8 cellular contexts compared by ENCODE assay signal in genomic region chr15:92625297-92625980, GRCh38. TPM values are rescaled to one million over a fixed set of nuclear protein-coding genes. Genes with fewer than 3 reads are reported as not detected.
DNase-seq lines count a peak whose midpoint lies in the region; ATAC-seq and TF ChIP-seq lines count a peak whose summit lies in the region.

No MANE protein-coding gene starts in this region.

- TF ChIP-seq CTCF in GM12873 (IDR thresholded peaks at IDR 0.05; ENCODE audit: insufficient read depth, low read depth, low read length, missing control alignments) (peak; percentile 7), upper lobe of right lung (IDR thresholded peaks at IDR 0.05) (no peak)

- DNase-seq in MG63 (peak; percentile 28), fibroblast of the conjunctiva (ENCODE audit: low read depth) (peak; percentile 16), upper lobe of right lung (no peak), NCI-H2107 treated with DMSO at 0.1 percent for 48 hours (lab: John Stamatoyannopoulos, UW; ENCODE audit: unreplicated experiment) (no peak), NCI-H1417 treated with DMSO at 0.1 percent for 48 hours (lab: John Stamatoyannopoulos, UW) (no peak), NCI-H2227 (lab: John Stamatoyannopoulos, UW; ENCODE audit: unreplicated experiment) (no peak)

- H3K27me3 ChIP-seq in MG63 (no peaks in the 10 kb centered on the region), upper lobe of right lung (no peaks in the 10 kb centered on the region)

- peaks cover 8% of the 10 kb centered on the region for H3K4me1 ChIP-seq in upper lobe of right lung

- H3K9me3 ChIP-seq in MG63: no peaks in the 10 kb centered on the region
- no peaks in the 10 kb centered on the region for H3K9me3 ChIP-seq in upper lobe of right lung

- intact Hi-C loops in upper lobe of right lung (cut with DNase I): no loop called here

- peak; percentile 79 for ATAC-seq in GM21515 (IDR thresholded peaks at IDR 0.05; ENCODE audit: unreplicated experiment)
- no peak for ATAC-seq in upper lobe of right lung

- no peaks in the 10 kb centered on the region; the same call in 1 of the 2 replicates for H3K36me3 ChIP-seq in MG63
- H3K36me3 ChIP-seq in upper lobe of right lung: peaks cover 12% of the 10 kb centered on the region

- H3K4me3 ChIP-seq in MG63 (no peak overlapping the region), upper lobe of right lung (no peak overlapping the region)

- no peak overlapping the region for H3K27ac ChIP-seq in upper lobe of right lung

RNA-seq across cellular contexts. Expression of gene FAM174B, which starts 30.1 kb away (rescaled TPM):
- 3.0 and 5.5 TPM in 2 replicates for total RNA-seq in MG63 (2014; rRNA removed; shearing (Covaris generic); ENCODE audit: low replicate concordance)
- 62.9 TPM for total RNA-seq in upper lobe of right lung

Comparison
In these comparisons a context has a peak if more than half of its experiments do, and no peak if none do; other contexts are left out.
1. DNase-seq: peak in MG63 (single experiment) and fibroblast of the conjunctiva (single experiment); none in upper lobe of right lung (single experiment), NCI-H2107 treated with DMSO at 0.1 percent for 48 hours (single experiment), NCI-H1417 treated with DMSO at 0.1 percent for 48 hours (single experiment) and NCI-H2227 (single experiment).